Comparison of ENCODE assay signal across 8 cellular contexts in genomic region chr21:29164330-29164942, GRCh38. TPM values are rescaled to one million over a fixed set of nuclear protein-coding genes. Genes with fewer than 3 reads are reported as not detected.
A peak's percentile ranks its signal among the peaks of the same experiment; 100 is the strongest.
DNase-seq lines count a peak whose midpoint lies in the region; ATAC-seq and TF ChIP-seq lines count a peak whose summit lies in the region.

No MANE protein-coding gene starts in this region.

- DNase-seq in AG10803 (ENCODE audit: low read depth) (peak; percentile 81), H4 (ENCODE audit: low spot score) (peak; percentile 80), NOMO-1 treated with dmso at 0.1 percent for 144 hours (lab: John Stamatoyannopoulos, UW; ENCODE audit: unreplicated experiment) (peak; percentile 16), dermis microvascular lymphatic vessel endothelial cell (ENCODE audit: low read depth in 2 of 2) (peak; percentile 50 to 83), middle frontal gyrus (ENCODE audit: extremely low spot score, low spot score) (peak; percentile 39), posterior vena cava (ENCODE audit: low spot score) (no peak)
- no peak for DNase-seq in stimulated activated naive CD8-positive, alpha-beta T cell treated with anti-CD3 and anti-CD28 coated beads, Interleukin-15, amount 100 ng/mL, for 72 hours
- no peak for DNase-seq in activated T-helper 1 cell treated with anti-CD3 and anti-CD28 coated beads, Interleukin-12 subunit alpha, Interleukin-12 subunit beta, Interleukin-2, Interleukin-4 antibody, amounts not matched to agents 30 ng/mL and 10 ng/mL and 1 ng/mL, durations not matched to agents 14 hours and 24 hours and 36 hours (ENCODE audit: low spot score)

- H3K27ac Mint-ChIP-seq in stimulated activated naive CD8-positive, alpha-beta T cell treated with anti-CD3 and anti-CD28 coated beads, Interleukin-15, amount 100 ng/mL, for 72 hours: no peak overlapping the region
- no peak overlapping the region for H3K27ac Mint-ChIP-seq in activated T-helper 1 cell treated with anti-CD3 and anti-CD28 coated beads, Interleukin-12 subunit alpha, Interleukin-12 subunit beta, Interleukin-2, Interleukin-4 antibody, amounts not matched to agents 30 ng/mL and 10 ng/mL and 1 ng/mL, durations not matched to agents 14 hours and 24 hours and 36 hours

- no peaks in the 10 kb centered on the region for H3K9me3 Mint-ChIP-seq in stimulated activated naive CD8-positive, alpha-beta T cell treated with anti-CD3 and anti-CD28 coated beads, Interleukin-15, amount 100 ng/mL, for 72 hours
- no peaks in the 10 kb centered on the region for H3K9me3 Mint-ChIP-seq in activated T-helper 1 cell treated with anti-CD3 and anti-CD28 coated beads, Interleukin-12 subunit alpha, Interleukin-12 subunit beta, Interleukin-2, Interleukin-4 antibody, amounts not matched to agents 30 ng/mL and 10 ng/mL and 1 ng/mL, durations not matched to agents 14 hours and 24 hours and 36 hours

- H3K36me3 Mint-ChIP-seq in activated T-helper 1 cell treated with anti-CD3 and anti-CD28 coated beads, Interleukin-12 subunit alpha, Interleukin-12 subunit beta, Interleukin-2, Interleukin-4 antibody, amounts not matched to agents 30 ng/mL and 10 ng/mL and 1 ng/mL, durations not matched to agents 14 hours and 24 hours and 36 hours (ENCODE audit: low read depth): peaks cover 6% of the 10 kb centered on the region

- no peaks in the 10 kb centered on the region for H3K4me1 Mint-ChIP-seq in stimulated activated naive CD8-positive, alpha-beta T cell treated with anti-CD3 and anti-CD28 coated beads, Interleukin-15, amount 100 ng/mL, for 72 hours
- H3K4me1 Mint-ChIP-seq in activated T-helper 1 cell treated with anti-CD3 and anti-CD28 coated beads, Interleukin-12 subunit alpha, Interleukin-12 subunit beta, Interleukin-2, Interleukin-4 antibody, amounts not matched to agents 30 ng/mL and 10 ng/mL and 1 ng/mL, durations not matched to agents 14 hours and 24 hours and 36 hours (ENCODE audit: low read depth): peaks cover 7% of the 10 kb centered on the region

- no peak for ATAC-seq in stimulated activated naive CD8-positive, alpha-beta T cell treated with anti-CD3 and anti-CD28 coated beads, Interleukin-15, amount 100 ng/mL, for 72 hours

- intact Hi-C loops in posterior vena cava (cut with DNase I): loop anchor here (10.0 kb wide), 2 partner anchors 130 to 210 kb away; partner anchors contain the start of gene BACH1 (in 1 of the 2)
- intact Hi-C loops in activated T-helper 1 cell treated with anti-CD3 and anti-CD28 coated beads, Interleukin-12 subunit alpha, Interleukin-12 subunit beta, Interleukin-2, Interleukin-4 antibody, amounts not matched to agents 30 ng/mL and 10 ng/mL and 1 ng/mL, durations not matched to agents 14 hours and 24 hours and 36 hours (cut with micrococcal nuclease): loop anchor here (1.0 kb wide), 3 partner anchors 134 to 208 kb away; partner anchors contain the start of gene BACH1

- no peak overlapping the region for H3K4me3 ChIP-seq in AG10803 (ENCODE audit: low read length)

- no peaks in the 10 kb centered on the region for H3K27me3 Mint-ChIP-seq in stimulated activated naive CD8-positive, alpha-beta T cell treated with anti-CD3 and anti-CD28 coated beads, Interleukin-15, amount 100 ng/mL, for 72 hours
- H3K27me3 Mint-ChIP-seq in activated T-helper 1 cell treated with anti-CD3 and anti-CD28 coated beads, Interleukin-12 subunit alpha, Interleukin-12 subunit beta, Interleukin-2, Interleukin-4 antibody, amounts not matched to agents 30 ng/mL and 10 ng/mL and 1 ng/mL, durations not matched to agents 14 hours and 24 hours and 36 hours (ENCODE audit: insufficient read depth): peaks cover 6% of the 10 kb centered on the region

- peak; percentile 98 for TF ChIP-seq CTCF in AG10803 (conservative IDR thresholded peaks at IDR 0.05; ENCODE audit: low read length)

- H3K4me3 Mint-ChIP-seq in stimulated activated naive CD8-positive, alpha-beta T cell treated with anti-CD3 and anti-CD28 coated beads, Interleukin-15, amount 100 ng/mL, for 72 hours: no peak overlapping the region
- no peak overlapping the region for H3K4me3 Mint-ChIP-seq in activated T-helper 1 cell treated with anti-CD3 and anti-CD28 coated beads, Interleukin-12 subunit alpha, Interleukin-12 subunit beta, Interleukin-2, Interleukin-4 antibody, amounts not matched to agents 30 ng/mL and 10 ng/mL and 1 ng/mL, durations not matched to agents 14 hours and 24 hours and 36 hours

RNA-seq across cellular contexts. Expression of gene MAP3K7CL, which starts 34.0 kb away (rescaled TPM):
- 2.9 and 4.0 TPM in 2 replicates for total RNA-seq in H4 (2014; rRNA removed; shearing (Covaris generic))
- total RNA-seq in dermis microvascular lymphatic vessel endothelial cell (2.0 and 3.3 TPM in 2 replicates), posterior vena cava (10 to 100 TPM; 17.1 to 58.0 TPM)
- 3.8 and 4.2 TPM in 2 replicates for total RNA-seq in activated T-helper 1 cell treated with anti-CD3 and anti-CD28 coated beads, Interleukin-12 subunit alpha, Interleukin-12 subunit beta, Interleukin-2, Interleukin-4 antibody, amounts not matched to agents 30 ng/mL and 10 ng/mL and 1 ng/mL, durations not matched to agents 14 hours and 24 hours and 36 hours

Comparison
In these comparisons a context has a peak if more than half of its experiments do, and no peak if none do; other contexts are left out.
1. DNase-seq: peak in AG10803 (single experiment), H4 (single experiment), NOMO-1 treated with dmso at 0.1 percent for 144 hours (single experiment), dermis microvascular lymphatic vessel endothelial cell (2 of 2) and middle frontal gyrus (single experiment); none in stimulated activated naive CD8-positive, alpha-beta T cell treated with anti-CD3 and anti-CD28 coated beads, Interleukin-15, amount 100 ng/mL, for 72 hours (0 of 2), posterior vena cava (single experiment) and activated T-helper 1 cell treated with anti-CD3 and anti-CD28 coated beads, Interleukin-12 subunit alpha, Interleukin-12 subunit beta, Interleukin-2, Interleukin-4 antibody, amounts not matched to agents 30 ng/mL and 10 ng/mL and 1 ng/mL, durations not matched to agents 14 hours and 24 hours and 36 hours (single experiment).